ENCODE assay signal across 8 cellular contexts in genomic region chr12:57460457-57461325, GRCh38. TPM values are rescaled to one million over a fixed set of nuclear protein-coding genes. Genes with fewer than 3 reads are reported as not detected.
DNase-seq lines count a peak whose midpoint lies in the region; ATAC-seq and TF ChIP-seq lines count a peak whose summit lies in the region.

No MANE protein-coding gene starts in this region.

- H3K4me3 Mint-ChIP-seq in naive B cell = peak overlapping the region; percentile 87 to 96 (median 94)

- H3K36me3 ChIP-seq in HUES48 (ENCODE audit: control insufficient read depth, insufficient read depth, low read length) (peaks cover 6% of the 10 kb centered on the region; the same call in 1 of the 2 replicates), breast epithelium (no peaks in the 10 kb centered on the region), MG63 (no peaks in the 10 kb centered on the region)

- H3K9ac ChIP-seq in HUES48 (ENCODE audit: low read depth, low read length) = peak overlapping the region; percentile 82

- intact Hi-C loops in breast epithelium (cut with DNase I; ENCODE audit: low total_unique reads) = no loop called here

- peaks cover 19% of the 10 kb centered on the region for H3K4me1 ChIP-seq in HUES48 (ENCODE audit: control insufficient read depth, insufficient read depth, low read length)
- peaks cover 8 to 16% of the 10 kb centered on the region in 2 donors for H3K4me1 ChIP-seq in breast epithelium

- TF ChIP-seq POLR2A in breast epithelium (IDR thresholded peaks at IDR 0.05) = no peak

- no peak for DNase-seq in AG09309 (ENCODE audit: low read depth)
- DNase-seq in breast epithelium (ENCODE audit: low spot score in 2 of 2) = no peak
- peak; percentile 37 for DNase-seq in naive B cell
- DNase-seq in stimulated activated CD4-positive, alpha-beta T cell treated with anti-CD3 and anti-CD28 coated beads, Interleukin-2, amount 100 ng/mL, for 48 hours = no peak
- DNase-seq in MG63 = no peak

- peak overlapping the region; percentile 61 to 94 (median 92) for H3K27ac Mint-ChIP-seq in naive B cell

- H3K9me3 ChIP-seq in HUES48 (ENCODE audit: control insufficient read depth, insufficient read depth, low read length) (no peaks in the 10 kb centered on the region), breast epithelium (no peaks in the 10 kb centered on the region), MG63 (no peaks in the 10 kb centered on the region)

- H3K4me1 Mint-ChIP-seq in naive B cell = peaks cover 43 to 65% (median 57%) of the 10 kb centered on the region in 3 donors

- H3K36me3 Mint-ChIP-seq in naive B cell = no peaks in the 10 kb centered on the region

- TF ChIP-seq CTCF in AG09309 (IDR thresholded peaks at IDR 0.05; ENCODE audit: control insufficient read depth, insufficient read depth, low read depth, low read length, missing control alignments) = no peak
- no peak for TF ChIP-seq CTCF in breast epithelium (IDR thresholded peaks at IDR 0.05)

- no peaks in the 10 kb centered on the region for H3K9me3 Mint-ChIP-seq in naive B cell

- no peaks in the 10 kb centered on the region for H3K27me3 Mint-ChIP-seq in naive B cell

- H3K27ac ChIP-seq in HUES48 (ENCODE audit: low read depth, low read length) (peak overlapping the region; percentile 94), breast epithelium (peak overlapping the region in 1 of 2 donors; percentile 85)

- ATAC-seq in naive B cell (ENCODE audit: low read depth in 2 of 2) = no peak
- ATAC-seq in GM19328 (IDR thresholded peaks at IDR 0.05; ENCODE audit: unreplicated experiment) = no peak
- ATAC-seq in GM18520 (IDR thresholded peaks at IDR 0.05; ENCODE audit: unreplicated experiment) = no peak

- H3K4me3 ChIP-seq in AG09309 (ENCODE audit: control insufficient read depth, low read depth, low read length) (peak overlapping the region; percentile 79), HUES48 (ENCODE audit: low read depth, low read length) (peak overlapping the region; percentile 87), breast epithelium (peak overlapping the region; percentile 54 to 77 (median 68)), MG63 (no peak overlapping the region; the same call in 1 of the 2 replicates)

- no peaks in the 10 kb centered on the region for H3K27me3 ChIP-seq in HUES48 (ENCODE audit: control insufficient read depth, insufficient read depth, low read length)
- H3K27me3 ChIP-seq in breast epithelium = no peaks in the 10 kb centered on the region
- peaks cover 10% of the 10 kb centered on the region for H3K27me3 ChIP-seq in MG63

RNA-seq across cellular contexts. Expression of gene GLI1, which starts 1.1 kb away (rescaled TPM):
- total RNA-seq in breast epithelium = 1 to 10 TPM in 2 of 3 donors, under 1 TPM in 1; 0.66 to 2.1 (median 1.2) TPM
- polyA plus RNA-seq in naive B cell (ENCODE audit: low read depth in 6 of 6) = 1 to 10 TPM in 4 of 6 donors, under 1 TPM in 2; 0.27 to 2.4 (median 1.1) TPM
- total RNA-seq in MG63 (2014; rRNA removed; shearing (Covaris generic); ENCODE audit: low replicate concordance) = 0.03 TPM in 1 of 2 replicates, not detected in the other

RNA-seq across cellular contexts. Expression of gene INHBE, which starts 5.6 kb away (rescaled TPM):
- not detected for total RNA-seq in breast epithelium
- under 1 TPM in 1 of 6 donors, not detected in 5; 0.44 TPM for polyA plus RNA-seq in naive B cell (ENCODE audit: low read depth in 6 of 6)
- 3.5 and 7.4 TPM in 2 replicates for total RNA-seq in MG63 (2014; rRNA removed; shearing (Covaris generic); ENCODE audit: low replicate concordance)

RNA-seq across cellular contexts. Expression of gene ARHGAP9, which starts 19.0 kb away (rescaled TPM):
- 10 to 100 TPM; 10.8 to 16.6 (median 11.1) TPM for total RNA-seq in breast epithelium
- polyA plus RNA-seq in naive B cell (ENCODE audit: low read depth in 6 of 6) = 100 to 1,000 TPM; 152 to 231 (median 164) TPM
- total RNA-seq in MG63 (2014; rRNA removed; shearing (Covaris generic); ENCODE audit: low replicate concordance) = not detected in 2 replicates

RNA-seq across cellular contexts. Expression of gene INHBC, which starts 26.1 kb away (rescaled TPM):
- total RNA-seq in breast epithelium = not detected
- polyA plus RNA-seq in naive B cell (ENCODE audit: low read depth in 6 of 6) = not detected
- not detected in 2 replicates for total RNA-seq in MG63 (2014; rRNA removed; shearing (Covaris generic); ENCODE audit: low replicate concordance)

RNA-seq across cellular contexts. Expression of gene MARS1, which starts 27.2 kb away (rescaled TPM):
- total RNA-seq in breast epithelium = 10 to 100 TPM; 39.2 to 65.9 (median 60.2) TPM
- polyA plus RNA-seq in naive B cell (ENCODE audit: low read depth in 6 of 6) = 10 to 100 TPM; 53.1 to 78.7 (median 63.0) TPM
- 245 and 285 TPM in 2 replicates for total RNA-seq in MG63 (2014; rRNA removed; shearing (Covaris generic); ENCODE audit: low replicate concordance)

Comparison
In these comparisons a context has a peak if more than half of its experiments do, and no peak if none do; other contexts are left out.
1. RNA of gene ARHGAP9, which starts 19.0 kb away (total RNA-seq): 10.8 to 16.6 TPM in breast epithelium; not detected in MG63; every median in the first group is over 10 times any median in the second.